17 cellular contexts compared by ENCODE assay signal in the genomic region with DNA sequence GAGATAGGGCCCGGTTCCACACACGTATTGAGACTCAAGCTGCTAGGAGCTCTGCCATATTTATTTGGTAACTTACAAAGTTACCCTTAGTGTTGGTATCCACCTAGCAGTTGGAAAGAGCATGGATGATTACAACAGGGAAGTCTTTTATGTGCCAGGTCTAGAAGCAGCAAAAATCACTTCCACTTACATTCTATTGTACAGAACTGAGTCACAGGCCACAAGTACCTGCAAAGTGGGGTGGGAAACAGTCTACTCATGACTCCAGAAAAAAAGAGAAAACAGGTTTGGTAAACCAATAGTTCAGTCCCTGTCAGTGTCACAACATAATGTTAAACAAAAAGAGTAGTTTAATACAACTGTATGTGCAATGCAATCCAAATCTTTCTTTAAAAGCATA.
DNase-seq lines count a peak whose midpoint lies in the region; ATAC-seq and TF ChIP-seq lines count a peak whose summit lies in the region.
"Had no signal": no experiment of that assay in that cellular context is flagged by ENCODE, and none has a peak within 500 bp of the region (broad histone marks: within the 10 kb centered on the region; RNA-seq: fewer than 3 reads in every experiment).

No MANE protein-coding gene starts in this region.

- no peaks in the 10 kb centered on the region for H3K9me3 Mint-ChIP-seq in activated B cell treated with CpG ODN at 0.5 μM for 24 hours
- H3K9me3 Mint-ChIP-seq in activated CD4-positive, alpha-beta T cell treated with anti-CD3 and anti-CD28 coated beads, Interleukin-2, amount 10 ng/mL, durations not matched to agents 24 days and 14 days, result peaks cover 5% of the 10 kb centered on the region

- H3K4me1 ChIP-seq in left lung, result no peaks in the 10 kb centered on the region
- H3K4me1 ChIP-seq: A549, BLaER1 had no signal

- peak; percentile 37 for DNase-seq in DMS53 (lab: John Stamatoyannopoulos, UW)
- DNase-seq in DMS53 treated with DMSO at 0.1 percent for 48 hours (lab: John Stamatoyannopoulos, UW; ENCODE audit: unreplicated experiment), result no peak
- no peak for DNase-seq in activated B cell treated with CpG ODN at 0.5 μM for 24 hours
- no peak for DNase-seq in left lung
- DNase-seq in activated CD4-positive, alpha-beta T cell treated with anti-CD3 and anti-CD28 coated beads, Interleukin-2, amount 10 ng/mL, durations not matched to agents 24 days and 14 days, result no peak
- no peak for DNase-seq in SK-N-DZ (ENCODE audit: low spot score)
- DNase-seq in UCSD-AML1 (lab: John Stamatoyannopoulos, UW; ENCODE audit: unreplicated experiment), result no peak
- DNase-seq: CD4-positive, alpha-beta memory T cell; DMS153; DND-41; GM23248 had no signal

- no peaks in the 10 kb centered on the region for H3K36me3 ChIP-seq in left lung
- H3K36me3 ChIP-seq: BLaER1, HAP-1 had no signal

- POLR2A ChIA-PET in activated B cell treated with CpG ODN at 0.5 μM for 24 hours (lab: Charles Lee), result no interaction called here

- H3K4me3 Mint-ChIP-seq in activated B cell treated with CpG ODN at 0.5 μM for 24 hours, result peak overlapping the region; percentile 25
- no peak overlapping the region for H3K4me3 Mint-ChIP-seq in activated CD4-positive, alpha-beta T cell treated with anti-CD3 and anti-CD28 coated beads, Interleukin-2, amount 10 ng/mL, durations not matched to agents 24 days and 14 days
- H3K4me3 Mint-ChIP-seq: CD14-positive monocyte; CD4-positive, alpha-beta memory T cell had no signal

- H3K9me3 ChIP-seq in left lung, result no peaks in the 10 kb centered on the region
- H3K9me3 ChIP-seq: A549, BLaER1 had no signal

- H3K27me3 ChIP-seq in left lung, result no peaks in the 10 kb centered on the region
- H3K27me3 ChIP-seq: BLaER1 had no signal

- H3K27me3 Mint-ChIP-seq in activated B cell treated with CpG ODN at 0.5 μM for 24 hours, result peaks cover 7% of the 10 kb centered on the region
- peaks cover 3% of the 10 kb centered on the region for H3K27me3 Mint-ChIP-seq in activated CD4-positive, alpha-beta T cell treated with anti-CD3 and anti-CD28 coated beads, Interleukin-2, amount 10 ng/mL, durations not matched to agents 24 days and 14 days

- CTCF ChIA-PET in activated B cell treated with CpG ODN at 0.5 μM for 24 hours (lab: Charles Lee), result no interaction called here

- no peaks in the 10 kb centered on the region for H3K36me3 Mint-ChIP-seq in activated B cell treated with CpG ODN at 0.5 μM for 24 hours (ENCODE audit: low read depth)
- no peaks in the 10 kb centered on the region for H3K36me3 Mint-ChIP-seq in activated CD4-positive, alpha-beta T cell treated with anti-CD3 and anti-CD28 coated beads, Interleukin-2, amount 10 ng/mL, durations not matched to agents 24 days and 14 days (ENCODE audit: low read depth)
- H3K36me3 Mint-ChIP-seq: CD14-positive monocyte; CD4-positive, alpha-beta memory T cell had no signal

- H3K27ac ChIP-seq in left lung, result no peak overlapping the region
- H3K27ac ChIP-seq: 22Rv1, A549, BLaER1, GM23248 had no signal

- H3K4me1 Mint-ChIP-seq in activated B cell treated with CpG ODN at 0.5 μM for 24 hours, result no peaks in the 10 kb centered on the region
- H3K4me1 Mint-ChIP-seq in activated CD4-positive, alpha-beta T cell treated with anti-CD3 and anti-CD28 coated beads, Interleukin-2, amount 10 ng/mL, durations not matched to agents 24 days and 14 days, result no peaks in the 10 kb centered on the region
- H3K4me1 Mint-ChIP-seq: CD14-positive monocyte had no signal

- H3K27ac Mint-ChIP-seq in activated B cell treated with CpG ODN at 0.5 μM for 24 hours, result no peak overlapping the region
- no peak overlapping the region for H3K27ac Mint-ChIP-seq in activated CD4-positive, alpha-beta T cell treated with anti-CD3 and anti-CD28 coated beads, Interleukin-2, amount 10 ng/mL, durations not matched to agents 24 days and 14 days
- H3K27ac Mint-ChIP-seq: CD14-positive monocyte; CD4-positive, alpha-beta memory T cell had no signal

- H3K4me3 ChIP-seq in left lung, result no peak overlapping the region
- H3K4me3 ChIP-seq: A549, BLaER1, GM23248, HAP-1 had no signal

- TF ChIP-seq CTCF in activated B cell treated with CpG ODN at 0.5 μM for 24 hours (IDR thresholded peaks at IDR 0.05) (no peak), left lung (IDR thresholded peaks at IDR 0.05) (no peak)

- intact Hi-C loops in activated B cell treated with CpG ODN at 0.5 μM for 24 hours (cut with micrococcal nuclease) (no loop called here), left lung (cut with DNase I) (no loop called here)
- intact Hi-C loops in activated CD4-positive, alpha-beta T cell treated with anti-CD3 and anti-CD28 coated beads, Interleukin-2, amount 10 ng/mL, durations not matched to agents 24 days and 14 days (cut with micrococcal nuclease), result no loop called here

- ATAC-seq in activated B cell treated with CpG ODN at 0.5 μM for 24 hours (ENCODE audit: low read depth) (no peak), esophagus mucosa (peak; percentile 66), left lung (peak; percentile 32)
- ATAC-seq: A549 had no signal
